In the genomic region with DNA sequence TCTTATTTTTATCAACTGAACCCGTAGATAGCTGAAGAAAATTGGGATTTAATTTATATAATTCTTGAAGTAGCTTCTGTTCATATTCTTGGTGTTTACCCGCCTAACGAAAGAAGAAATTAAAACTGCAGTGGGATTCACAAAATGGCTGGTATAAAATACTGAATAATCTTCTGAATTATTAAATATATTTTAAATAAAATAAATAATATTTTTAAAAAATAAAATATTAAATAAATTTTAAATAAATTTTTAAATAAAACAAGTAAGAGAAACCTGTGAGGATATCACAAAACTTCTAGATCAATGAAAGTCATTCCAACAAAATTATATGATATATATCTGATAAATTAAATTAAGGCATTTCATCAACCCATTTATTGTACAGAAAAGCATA, we compare ENCODE assay signal across 18 cellular contexts.
DNase-seq lines count a peak whose midpoint lies in the region; ATAC-seq, FAIRE-seq and TF ChIP-seq lines count a peak whose summit lies in the region.
"Had no signal": no experiment of that assay in that cellular context is flagged by ENCODE, and none has a peak within 500 bp of the region (broad histone marks: within the 10 kb centered on the region; RNA-seq: fewer than 3 reads in every experiment).

No MANE protein-coding gene starts in this region.

- no peak for TF ChIP-seq CTCF in WTC11 (IDR thresholded peaks at IDR 0.05)

- H3K4me3 ChIP-seq in small intestine (ENCODE audit: low read depth in 1 of 2, low read length in 2 of 2): no peak overlapping the region
- H3K4me3 ChIP-seq: GM23338 had no signal

- 97 to 98% (median 97%) methylated on average over 3 of the region's 3 CpGs for WGBS in small intestine, 3 donors

- no peaks in the 10 kb centered on the region for H3K9me3 Mint-ChIP-seq in WTC11
- H3K9me3 Mint-ChIP-seq in activated T-helper 17 cell treated with anti-CD3 and anti-CD28 coated beads, Interleukin-2, amount 50 U/mL, for 72 hours: no peaks in the 10 kb centered on the region
- H3K9me3 Mint-ChIP-seq: CD4-positive, alpha-beta memory T cell; GM23338; H9 had no signal

- CTCF ChIA-PET in WTC11 (lab: Charles Lee): interaction anchor here (0.6 to 1.6 kb wide), 2 partner anchors 136 to 248 kb away, joined by 4 to 5 read pairs; no protein-coding TSS in a partner anchor

- DNase-seq in WTC11 (ENCODE audit: low spot score): no peak
- DNase-seq in frontal cortex (ENCODE audit: low spot score in 2 of 2): no peak
- no peak for DNase-seq in small intestine
- DNase-seq: 8988T; C1 segment of cervical spinal cord; Calu3; CD4-positive, alpha-beta memory T cell; COR-L47; DMS53; DMS79 treated with DMSO at 0.1 percent for 48 hours; H9 had no signal

- no peaks in the 10 kb centered on the region for H3K4me1 ChIP-seq in small intestine (ENCODE audit: control insufficient read depth in 2 of 2, insufficient read depth in 1 of 2, low read depth in 1 of 2, low read length in 1 of 2)

- no peaks in the 10 kb centered on the region for H3K27me3 Mint-ChIP-seq in WTC11 (ENCODE audit: low read depth)
- H3K27me3 Mint-ChIP-seq in activated T-helper 17 cell treated with anti-CD3 and anti-CD28 coated beads, Interleukin-2, amount 50 U/mL, for 72 hours: no peaks in the 10 kb centered on the region
- H3K27me3 Mint-ChIP-seq: CD4-positive, alpha-beta memory T cell had no signal

- H3K36me3 ChIP-seq in small intestine (ENCODE audit: control insufficient read depth in 2 of 2, insufficient read depth in 2 of 2, low read length in 2 of 2): peaks cover 0 to 3% of the 10 kb centered on the region in 2 donors

- H3K27ac Mint-ChIP-seq in WTC11: no peak overlapping the region
- no peak overlapping the region for H3K27ac Mint-ChIP-seq in activated T-helper 17 cell treated with anti-CD3 and anti-CD28 coated beads, Interleukin-2, amount 50 U/mL, for 72 hours
- H3K27ac Mint-ChIP-seq: CD4-positive, alpha-beta memory T cell; GM23338; H9 had no signal

- POLR2A ChIA-PET in WTC11 (lab: Charles Lee): no interaction called here

- FAIRE-seq in G401.6 (lab: Jason Lieb, UNC) (peak; percentile 86), frontal cortex (lab: Jason Lieb, UNC) (peak; percentile 91), small intestine (lab: Jason Lieb, UNC) (peak; percentile 80)
- FAIRE-seq: GM12892 had no signal

- ATAC-seq in WTC11 (no peak), GM18868 (IDR thresholded peaks at IDR 0.05; ENCODE audit: unreplicated experiment) (no peak), GM21515 (IDR thresholded peaks at IDR 0.05; ENCODE audit: unreplicated experiment) (no peak)
- ATAC-seq in activated T-helper 17 cell treated with anti-CD3 and anti-CD28 coated beads, Interleukin-2, amount 50 U/mL, for 72 hours (replicated peaks): no peak
- ATAC-seq: GM23338, HCT116 had no signal

- peaks cover 3% of the 10 kb centered on the region; the same call in 1 of the 2 replicates for H3K4me1 Mint-ChIP-seq in WTC11
- no peaks in the 10 kb centered on the region for H3K4me1 Mint-ChIP-seq in activated T-helper 17 cell treated with anti-CD3 and anti-CD28 coated beads, Interleukin-2, amount 50 U/mL, for 72 hours

- H3K36me3 Mint-ChIP-seq in WTC11: no peaks in the 10 kb centered on the region
- H3K36me3 Mint-ChIP-seq in activated T-helper 17 cell treated with anti-CD3 and anti-CD28 coated beads, Interleukin-2, amount 50 U/mL, for 72 hours (ENCODE audit: low read depth): peaks cover 75% of the 10 kb centered on the region

- H3K27ac ChIP-seq in small intestine (ENCODE audit: low read depth in 1 of 2, low read length in 1 of 2): no peak overlapping the region

- no peaks in the 10 kb centered on the region for H3K27me3 ChIP-seq in small intestine (ENCODE audit: control insufficient read depth in 2 of 2, insufficient read depth in 2 of 2, low read length in 2 of 2)

- no peak overlapping the region for H3K4me3 Mint-ChIP-seq in WTC11
- no peak overlapping the region for H3K4me3 Mint-ChIP-seq in activated T-helper 17 cell treated with anti-CD3 and anti-CD28 coated beads, Interleukin-2, amount 50 U/mL, for 72 hours
- H3K4me3 Mint-ChIP-seq: CD4-positive, alpha-beta memory T cell; GM23338; H9 had no signal

- H3K9me3 ChIP-seq in small intestine (ENCODE audit: control insufficient read depth, low read depth): no peaks in the 10 kb centered on the region

TF ChIP-seq in WTC11, 78 proteins besides CTCF, POLR2A, EP300 and RAD21:
- TF ChIP-seq RORB (CRISPR knock-in tag; IDR thresholded peaks at IDR 0.05): no peak
- peak; percentile 97 for TF ChIP-seq HMGA2 (CRISPR knock-in tag; IDR thresholded peaks at IDR 0.05)
